In the genomic region with DNA sequence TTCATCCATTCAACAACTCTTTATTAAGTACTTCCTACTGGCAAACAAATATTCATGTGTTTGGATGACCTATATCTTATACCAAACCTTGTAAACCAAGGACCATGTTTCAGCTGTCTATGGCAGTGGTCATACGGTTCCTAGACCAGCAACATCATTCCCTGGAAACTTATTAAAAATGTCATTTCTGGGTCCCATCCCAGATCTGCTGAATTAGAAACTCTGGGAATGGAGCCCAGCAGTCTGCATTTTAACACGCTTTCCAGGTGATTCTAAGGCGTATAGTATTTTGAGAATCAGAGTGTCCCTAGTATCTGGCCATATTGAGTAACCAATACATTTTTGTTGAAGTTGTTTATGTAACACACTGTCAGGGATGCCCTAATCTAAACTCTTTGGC, we compare ENCODE assay signal across 34 cellular contexts.
"Had no signal": no experiment of that assay in that cellular context is flagged by ENCODE, and none has a peak within 500 bp of the region (broad histone marks: within the 10 kb centered on the region; RNA-seq: fewer than 3 reads in every experiment).

No MANE protein-coding gene starts in this region.

- H3K4me3 ChIP-seq: MG63 had no signal

- DNase-seq: Karpas-422, Kasumi-1, KG1, MG63, MM.1S, MV-4-11, NCI-H1048, NCI-H1092, NCI-H1092 treated with DMSO at 0.1 percent for 48 hours, NCI-H1105, NCI-H1105 treated with DMSO at 0.1 percent for 48 hours, NCI-H1417, NCI-H1417 treated with DMSO at 0.1 percent for 48 hours, NCI-H1436, NCI-H1436 treated with DMSO at 0.1 percent for 48 hours, NCI-H146, NCI-H1694, NCI-H1694 treated with DMSO at 0.1 percent for 48 hours, NCI-H187, NCI-H1930, NCI-H2029, NCI-H2029 treated with DMSO at 0.1 percent for 48 hours, NCI-H2081, NCI-H2081 treated with DMSO at 0.1 percent for 48 hours, NCI-H2107, NCI-H2171 treated with DMSO at 0.1 percent for 48 hours, NCI-H2227 treated with DMSO at 0.1 percent for 48 hours, NCI-H226, NCI-H345, NCI-H446, NCI-H446 treated with DMSO at 0.1 percent for 48 hours, NCI-H510A, NCI-H510A treated with DMSO at 0.1 percent for 48 hours had no signal

- H3K9me3 ChIP-seq: MG63 had no signal

- H3K27me3 ChIP-seq: MG63 had no signal

- H3K36me3 ChIP-seq: MG63 had no signal

- H3K27ac ChIP-seq: KMS-11 had no signal

- H3K4me2 ChIP-seq: KMS-11 had no signal
